37 cellular contexts compared by ENCODE assay signal in genomic region chr2:115867024-115867423, GRCh38.
"Had no signal": no experiment of that assay in that cellular context is flagged by ENCODE, and none has a peak within 500 bp of the region (broad histone marks: within the 10 kb centered on the region; RNA-seq: fewer than 3 reads in every experiment).

No MANE protein-coding gene starts in this region.

- H3K36me3 ChIP-seq: ascending aorta, brain microvascular endothelial cell had no signal

- H3K36me3 Mint-ChIP-seq: activated CD4-positive, alpha-beta memory T cell treated with anti-CD3 and anti-CD28 coated beads for 36 hours; activated naive CD4-positive, alpha-beta T cell treated with anti-CD3 and anti-CD28 coated beads, Interleukin-2, amount 10 ng/mL, durations not matched to agents 7 days and 5 days; activated naive CD4-positive, alpha-beta T cell treated with anti-CD3 and anti-CD28 coated beads, Interleukin-2, amount 50 U/mL, for 24 hours; activated naive CD8-positive, alpha-beta T cell; activated naive CD8-positive, alpha-beta T cell treated with anti-CD3 and anti-CD28 coated beads, Interleukin-2, amount 10 ng/mL, durations not matched to agents 7 days and 5 days had no signal

- H3K27me3 ChIP-seq: ascending aorta, body of pancreas, brain microvascular endothelial cell, breast epithelium had no signal

- ATAC-seq: activated CD8-positive, alpha-beta T cell treated with anti-CD3 and anti-CD28 coated beads for 36 hours; activated naive CD8-positive, alpha-beta T cell treated with anti-CD3 and anti-CD28 coated beads, Interleukin-2, amount 50 U/mL, for 24 hours; activated T-cell treated with anti-CD3 and anti-CD28 coated beads, Interleukin-2, amount 50 U/mL, for 4 hours; activated T-cell treated with anti-CD3 and anti-CD28 coated beads, Interleukin-2, amount 50 U/mL, for 72 hours; activated T-helper 17 cell treated with anti-CD3 and anti-CD28 coated beads, Interleukin-2, amount 50 U/mL, for 72 hours; body of pancreas had no signal

- H3K9me3 Mint-ChIP-seq: T-helper 1 cell treated with Interleukin-12 subunit alpha and Interleukin-12 subunit beta and Interleukin-4 antibody, amounts not matched to agents 30 μg/mL and 1 μg/mL, for 36 hours had no signal

- H3K9me3 ChIP-seq: ascending aorta, body of pancreas, breast epithelium had no signal

- H3K27me3 Mint-ChIP-seq: activated B cell treated with CpG ODN at 0.5 μM for 24 hours; activated CD4-positive, alpha-beta memory T cell treated with anti-CD3 and anti-CD28 coated beads for 36 hours; activated CD4-positive, alpha-beta T cell treated with anti-CD3 and anti-CD28 coated beads, Interleukin-2, amount 10 ng/mL, durations not matched to agents 24 days and 14 days; activated CD8-positive, alpha-beta T cell treated with anti-CD3 and anti-CD28 coated beads for 36 hours; activated naive CD4-positive, alpha-beta T cell treated with anti-CD3 and anti-CD28 coated beads, Interleukin-2, amount 10 ng/mL, durations not matched to agents 7 days and 5 days; activated naive CD4-positive, alpha-beta T cell treated with anti-CD3 and anti-CD28 coated beads, Interleukin-2, amount 50 U/mL, for 24 hours; activated naive CD8-positive, alpha-beta T cell; activated naive CD8-positive, alpha-beta T cell treated with anti-CD3 and anti-CD28 coated beads, Interleukin-2, amount 10 ng/mL, durations not matched to agents 7 days and 5 days; activated naive CD8-positive, alpha-beta T cell treated with anti-CD3 and anti-CD28 coated beads, Interleukin-2, amount 50 U/mL, for 24 hours; activated T-helper 17 cell treated with anti-CD3 and anti-CD28 coated beads, Interleukin-2, amount 50 U/mL, for 72 hours had no signal

- H3K4me1 ChIP-seq: ascending aorta, body of pancreas, breast epithelium had no signal

- H3K4me3 Mint-ChIP-seq: activated B cell treated with CpG ODN at 0.5 μM for 24 hours; activated CD4-positive, alpha-beta memory T cell treated with anti-CD3 and anti-CD28 coated beads for 36 hours; activated CD4-positive, alpha-beta T cell treated with anti-CD3 and anti-CD28 coated beads, Interleukin-2, amount 10 ng/mL, durations not matched to agents 24 days and 14 days; activated CD8-positive, alpha-beta T cell treated with anti-CD3 and anti-CD28 coated beads for 36 hours; activated naive CD4-positive, alpha-beta T cell treated with anti-CD3 and anti-CD28 coated beads, Interleukin-2, amount 10 ng/mL, durations not matched to agents 7 days and 5 days; activated naive CD4-positive, alpha-beta T cell treated with anti-CD3 and anti-CD28 coated beads, Interleukin-2, amount 50 U/mL, for 24 hours; activated naive CD8-positive, alpha-beta T cell; activated naive CD8-positive, alpha-beta T cell treated with anti-CD3 and anti-CD28 coated beads, Interleukin-2, amount 10 ng/mL, durations not matched to agents 7 days and 5 days; activated naive CD8-positive, alpha-beta T cell treated with anti-CD3 and anti-CD28 coated beads, Interleukin-2, amount 50 U/mL, for 24 hours; activated T-cell treated with anti-CD3 and anti-CD28 coated beads, Interleukin-2, amount 50 U/mL, for 4 hours; activated T-cell treated with anti-CD3 and anti-CD28 coated beads, Interleukin-2, amount 50 U/mL, for 72 hours; activated T-helper 1 cell treated with anti-CD3 and anti-CD28 coated beads, Interleukin-12 subunit alpha, Interleukin-12 subunit beta, Interleukin-2, Interleukin-4 antibody, amounts not matched to agents 30 ng/mL and 10 ng/mL and 1 ng/mL, durations not matched to agents 14 hours and 24 hours and 36 hours; activated T-helper 17 cell treated with anti-CD3 and anti-CD28 coated beads, Interleukin-2, amount 50 U/mL, for 72 hours; T-helper 1 cell treated with Interleukin-12 subunit alpha and Interleukin-12 subunit beta and Interleukin-4 antibody, amounts not matched to agents 30 μg/mL and 1 μg/mL, for 36 hours; T-helper 2 cell treated with Interferon-gamma antibody and Interleukin-4, amounts not matched to agents 5 μg/mL and 100 μg/mL, for 36 hours had no signal

- H3K4me1 Mint-ChIP-seq: activated B cell treated with CpG ODN at 0.5 μM for 24 hours; activated CD4-positive, alpha-beta T cell treated with anti-CD3 and anti-CD28 coated beads, Interleukin-2, amount 10 ng/mL, durations not matched to agents 24 days and 14 days; activated naive CD4-positive, alpha-beta T cell treated with anti-CD3 and anti-CD28 coated beads, Interleukin-2, amount 10 ng/mL, durations not matched to agents 7 days and 5 days; activated naive CD4-positive, alpha-beta T cell treated with anti-CD3 and anti-CD28 coated beads, Interleukin-2, amount 50 U/mL, for 24 hours; activated naive CD8-positive, alpha-beta T cell treated with anti-CD3 and anti-CD28 coated beads, Interleukin-2, amount 10 ng/mL, durations not matched to agents 7 days and 5 days; activated naive CD8-positive, alpha-beta T cell treated with anti-CD3 and anti-CD28 coated beads, Interleukin-2, amount 50 U/mL, for 24 hours; activated T-helper 17 cell treated with anti-CD3 and anti-CD28 coated beads, Interleukin-2, amount 50 U/mL, for 72 hours had no signal

- H3K4me3 ChIP-seq: ascending aorta, body of pancreas, breast epithelium had no signal

- H3K27ac Mint-ChIP-seq: activated B cell treated with CpG ODN at 0.5 μM for 24 hours; activated CD4-positive, alpha-beta memory T cell treated with anti-CD3 and anti-CD28 coated beads for 36 hours; activated CD4-positive, alpha-beta T cell treated with anti-CD3 and anti-CD28 coated beads, Interleukin-2, amount 10 ng/mL, durations not matched to agents 24 days and 14 days; activated CD8-positive, alpha-beta T cell treated with anti-CD3 and anti-CD28 coated beads for 36 hours; activated naive CD4-positive, alpha-beta T cell treated with anti-CD3 and anti-CD28 coated beads, Interleukin-2, amount 10 ng/mL, durations not matched to agents 7 days and 5 days; activated naive CD4-positive, alpha-beta T cell treated with anti-CD3 and anti-CD28 coated beads, Interleukin-2, amount 50 U/mL, for 24 hours; activated naive CD8-positive, alpha-beta T cell; activated naive CD8-positive, alpha-beta T cell treated with anti-CD3 and anti-CD28 coated beads, Interleukin-2, amount 10 ng/mL, durations not matched to agents 7 days and 5 days; activated naive CD8-positive, alpha-beta T cell treated with anti-CD3 and anti-CD28 coated beads, Interleukin-2, amount 50 U/mL, for 24 hours; activated T-cell treated with anti-CD3 and anti-CD28 coated beads, Interleukin-2, amount 50 U/mL, for 72 hours; activated T-helper 1 cell treated with anti-CD3 and anti-CD28 coated beads, Interleukin-12 subunit alpha, Interleukin-12 subunit beta, Interleukin-2, Interleukin-4 antibody, amounts not matched to agents 30 ng/mL and 10 ng/mL and 1 ng/mL, durations not matched to agents 14 hours and 24 hours and 36 hours; activated T-helper 17 cell treated with anti-CD3 and anti-CD28 coated beads, Interleukin-2, amount 50 U/mL, for 72 hours; T-helper 1 cell treated with Interleukin-12 subunit alpha and Interleukin-12 subunit beta and Interleukin-4 antibody, amounts not matched to agents 30 μg/mL and 1 μg/mL, for 36 hours; T-helper 2 cell treated with Interferon-gamma antibody and Interleukin-4, amounts not matched to agents 5 μg/mL and 100 μg/mL, for 36 hours had no signal

- FAIRE-seq: TTC549 had no signal

- DNase-seq: activated B cell treated with CpG ODN at 0.5 μM for 24 hours; activated CD4-positive, alpha-beta memory T cell treated with anti-CD3 and anti-CD28 coated beads for 36 hours; activated CD4-positive, alpha-beta T cell treated with anti-CD3 and anti-CD28 coated beads for 4 hours; activated CD4-positive, alpha-beta T cell treated with anti-CD3 and anti-CD28 coated beads, Interleukin-2, amount 10 ng/mL, durations not matched to agents 24 days and 14 days; activated CD4-positive, alpha-beta T cell treated with anti-CD3 and anti-CD28 coated beads, Interleukin-2, amount 50 U/mL, for 1 hour; activated CD4-positive, alpha-beta T cell treated with anti-CD3 and anti-CD28 coated beads, Interleukin-2, amount 50 U/mL, for 4 hours; activated CD4-positive, CD25-positive, alpha-beta regulatory T cell treated with anti-CD3 and anti-CD28 coated beads, Interleukin-2, amount 50 U/mL, for 72 hours; activated CD8-positive, alpha-beta memory T cell treated with anti-CD3 and anti-CD28 coated beads, Interleukin-2, amount 50 U/mL, for 4 hours; activated CD8-positive, alpha-beta T cell treated with anti-CD3 and anti-CD28 coated beads for 36 hours; activated effector memory CD4-positive, alpha-beta T cell treated with Interleukin-2 at 50 U/mL for 16 hours; activated gamma-delta T cell; activated naive CD4-positive, alpha-beta T cell treated with anti-CD3 and anti-CD28 coated beads, Interleukin-2, amount 10 ng/mL, durations not matched to agents 7 days and 5 days; activated naive CD4-positive, alpha-beta T cell treated with Interleukin-2 at 50 U/mL for 16 hours; activated naive CD8-positive, alpha-beta T cell treated with anti-CD3 and anti-CD28 coated beads, Interleukin-2, amount 10 ng/mL, durations not matched to agents 7 days and 5 days; activated naive CD8-positive, alpha-beta T cell treated with anti-CD3 and anti-CD28 coated beads, Interleukin-2, amount 50 U/mL, for 24 hours; activated T-cell treated with anti-CD3 and anti-CD28 coated beads for 4 hours; activated T-cell treated with anti-CD3 and anti-CD28 coated beads, Interleukin-2, amount 50 U/mL, for 1 hour; activated T-cell treated with anti-CD3 and anti-CD28 coated beads, Interleukin-2, amount 50 U/mL, for 4 hours; activated T-cell treated with anti-CD3 and anti-CD28 coated beads, Interleukin-2, amount 50 U/mL, for 72 hours; amygdala; anterior cingulate cortex; body of pancreas; brain microvascular endothelial cell; central memory CD4-positive, alpha-beta T cell; T-helper 1 cell; T-helper 2 cell; T-helper 9 cell had no signal

- H3K27ac ChIP-seq: ascending aorta, body of pancreas, brain microvascular endothelial cell, breast epithelium, VCaP had no signal
